ENCODE assay signal across 8 cellular contexts in genomic region chr3:114362815-114363214, GRCh38.
DNase-seq lines count a peak whose midpoint lies in the region; ATAC-seq and TF ChIP-seq lines count a peak whose summit lies in the region.

No MANE protein-coding gene starts in this region.

- no peak for ATAC-seq in HG02938 (IDR thresholded peaks at IDR 0.05; ENCODE audit: unreplicated experiment)
- no peak for ATAC-seq in HG02588 (IDR thresholded peaks at IDR 0.05; ENCODE audit: unreplicated experiment)

- peak; percentile 52 for DNase-seq in COR-L47 (lab: John Stamatoyannopoulos, UW)
- peak; percentile 41 for DNase-seq in GM20000 (ENCODE audit: low spot score)
- DNase-seq in RKO (ENCODE audit: low spot score), result peak; percentile 62
- peak; percentile 53 for DNase-seq in fibroblast of mammary gland (ENCODE audit: low read depth)
- DNase-seq in retinal pigment epithelial cell (ENCODE audit: low read depth), result no peak
- DNase-seq in stimulated activated naive CD4-positive, alpha-beta T cell (lab: John Stamatoyannopoulos, UW), result no peak

- TF ChIP-seq CTCF in GM20000 (IDR thresholded peaks at IDR 0.05; ENCODE audit: extremely low read depth, missing control alignments), result no peak
- TF ChIP-seq CTCF in fibroblast of mammary gland (conservative IDR thresholded peaks at IDR 0.05; ENCODE audit: control insufficient read depth, insufficient read depth, low read depth, low read length), result peak; percentile 45
- TF ChIP-seq CTCF in retinal pigment epithelial cell (conservative IDR thresholded peaks at IDR 0.05; ENCODE audit: low read depth, low read length), result peak; percentile 26

- no peak overlapping the region for H3K4me3 ChIP-seq in fibroblast of mammary gland (ENCODE audit: control insufficient read depth, low read depth, low read length)
- H3K4me3 ChIP-seq in retinal pigment epithelial cell (ENCODE audit: low read length), result no peak overlapping the region

Comparison
In these comparisons a context has a peak if more than half of its experiments do, and no peak if none do; other contexts are left out.
1. DNase-seq: peak in COR-L47 (single experiment), GM20000 (single experiment), RKO (single experiment) and fibroblast of mammary gland (single experiment); none in retinal pigment epithelial cell (single experiment) and stimulated activated naive CD4-positive, alpha-beta T cell (0 of 6).